In genomic region chr5:141635646-141636045, GRCh38 we compare ENCODE assay signal across 8 cellular contexts. TPM values are rescaled to one million over a fixed set of nuclear protein-coding genes. Genes with fewer than 3 reads are reported as not detected.
A peak's percentile ranks its signal among the peaks of the same experiment; 100 is the strongest.
DNase-seq lines count a peak whose midpoint lies in the region; ATAC-seq, FAIRE-seq and TF ChIP-seq lines count a peak whose summit lies in the region.

No MANE protein-coding gene starts in this region.

- FAIRE-seq in K562 (lab: Jason Lieb, UNC): no peak

- TF ChIP-seq CTCF in left ventricle myocardium inferior (IDR thresholded peaks at IDR 0.05; ENCODE audit: borderline replicate concordance): no peak
- TF ChIP-seq CTCF in K562 (IDR thresholded peaks at IDR 0.05 in 2 of 3, conservative IDR thresholded peaks at IDR 0.05 in 1 of 3; ENCODE audit: insufficient read depth in 2 of 3, low read depth in 1 of 3, low read length in 3 of 3): no peak
- TF ChIP-seq CTCF in mesothelial cell of epicardium (IDR thresholded peaks at IDR 0.05; ENCODE audit: unreplicated experiment): no peak
- TF ChIP-seq CTCF in vagina (IDR thresholded peaks at IDR 0.05): no peak

- 6% methylated on average over 7 of the region's 7 CpGs for WGBS in K562 (ENCODE audit: insufficient coverage, low coverage, missing lambda C conversion rate)

- H3K9me1 ChIP-seq in K562 (ENCODE audit: control insufficient read depth, insufficient read depth, low read length): peaks cover 5% of the 10 kb centered on the region

- H3K9me3 Mint-ChIP-seq in mesothelial cell of epicardium: no peaks in the 10 kb centered on the region

- peak overlapping the region; percentile 89 for H3K4me3 Mint-ChIP-seq in mesothelial cell of epicardium

- H3K36me3 ChIP-seq in left ventricle myocardium inferior: no peaks in the 10 kb centered on the region
- H3K36me3 ChIP-seq in K562 (ENCODE audit: control insufficient read depth, insufficient read depth, low read length): peaks cover 66% of the 10 kb centered on the region
- H3K36me3 ChIP-seq in vagina: no peaks in the 10 kb centered on the region

- DNase-seq in left ventricle myocardium inferior (no peak), cardiac septum (ENCODE audit: low spot score) (no peak), K562 (ENCODE audit: extremely low read depth in 1 of 4, low spot score in 3 of 4) (no peak), mesothelial cell of epicardium (ENCODE audit: low spot score in 2 of 2, unreplicated experiment in 2 of 2) (no peak), vagina (ENCODE audit: extremely low spot score in 2 of 2) (peak in 1 of 2 donors; percentile 60), HuH-7.5 (ENCODE audit: low spot score) (no peak), Ammon's horn (ENCODE audit: low spot score) (no peak)

- H3K4me3 ChIP-seq in left ventricle myocardium inferior (peak overlapping the region; percentile 90), K562 (peak overlapping the region; percentile 91), vagina (peak overlapping the region; percentile 85 to 90)

- no peak for TF ChIP-seq POLR2A in K562 (conservative IDR thresholded peaks at IDR 0.05)
- no peak for TF ChIP-seq POLR2A in vagina (IDR thresholded peaks at IDR 0.05)

- H3K79me2 ChIP-seq in K562 (ENCODE audit: control insufficient read depth, insufficient read depth, low read length): peaks cover 79% of the 10 kb centered on the region

- no peak for TF ChIP-seq RAD21 in K562 (CRISPR knock-in tag; conservative IDR thresholded peaks at IDR 0.05 in 1 of 2, IDR thresholded peaks at IDR 0.05 in 1 of 2)

- no peak for TF ChIP-seq EP300 in K562 (IDR thresholded peaks at IDR 0.05; ENCODE audit: low read length)

- no TSS peak for BruUV-seq in K562 (replicated peaks; lab: Mats Ljungman, UMichigan)

- H3K27ac Mint-ChIP-seq in mesothelial cell of epicardium: peak overlapping the region; percentile 84

- no peak for ATAC-seq in K562
- no peak for ATAC-seq in HG02884 (IDR thresholded peaks at IDR 0.05; ENCODE audit: unreplicated experiment)

- POLR2A ChIA-PET in K562 (lab: Yijun Ruan, JAX): interaction anchor here (0.7 to 2.2 kb wide), 4 partner anchors 10 to 128 kb away, joined by 3 to 12 read pairs (median 3); no protein-coding TSS in a partner anchor

- H3K9ac ChIP-seq in K562 (ENCODE audit: insufficient read depth in 1 of 2, low read depth in 2 of 2, low read length in 2 of 2): peak overlapping the region; percentile 88 to 95; a peak in 3 of 4 replicates

- no peaks in the 10 kb centered on the region for H3K27me3 ChIP-seq in left ventricle myocardium inferior (ENCODE audit: low read depth)
- no peaks in the 10 kb centered on the region for H3K27me3 ChIP-seq in K562 (ENCODE audit: control insufficient read depth in 2 of 2, insufficient read depth in 2 of 2, low read length in 2 of 2)
- no peaks in the 10 kb centered on the region for H3K27me3 ChIP-seq in vagina

- H3K4me1 Mint-ChIP-seq in mesothelial cell of epicardium: peaks cover 20% of the 10 kb centered on the region

- H3K27ac ChIP-seq in left ventricle myocardium inferior (replicated peaks) (no peak overlapping the region), K562 (ENCODE audit: extremely low read depth, low read depth, low read length) (peak overlapping the region; percentile 84), vagina (no peak overlapping the region)

- CTCF ChIA-PET in K562 (lab: Yijun Ruan, JAX; ENCODE audit: low intra/inter-chr PET ratio): no interaction called here

- in situ Hi-C loops in K562 (cut with MboI): loop anchor here (5.0 kb wide), 1 partner anchor 43 kb away; no protein-coding TSS in a partner anchor

- H2AFZ ChIP-seq in K562 (ENCODE audit: low read depth, low read length): no peak overlapping the region

- peaks cover 47% of the 10 kb centered on the region for H3K4me1 ChIP-seq in left ventricle myocardium inferior
- H3K4me1 ChIP-seq in K562 (replicated peaks in 1 of 2; ENCODE audit: control insufficient read depth in 2 of 2, insufficient read depth in 2 of 2, low read length in 2 of 2): peaks cover 42 to 44% of the 10 kb centered on the region in 2 experiments
- peaks cover 34% of the 10 kb centered on the region for H3K4me1 ChIP-seq in vagina

- H3K4me2 ChIP-seq in K562 (ENCODE audit: insufficient read depth, low read length): peak overlapping the region; percentile 100

- intact Hi-C loops in left ventricle myocardium inferior (cut with micrococcal nuclease): no loop called here
- intact Hi-C loops in cardiac septum (cut with DNase I): no loop called here
- intact Hi-C loops in K562 (cut with micrococcal nuclease): loop anchor here (2.0 to 5.0 kb wide), 2 partner anchors 17 to 43 kb away; partner anchors contain the start of gene DIAPH1
- intact Hi-C loops in vagina (cut with DNase I): no loop called here

- peaks cover 13% of the 10 kb centered on the region for H3K36me3 Mint-ChIP-seq in mesothelial cell of epicardium

- H4K20me1 ChIP-seq in K562 (replicated peaks; ENCODE audit: control insufficient read depth, insufficient read depth, low read length): peaks cover 8% of the 10 kb centered on the region; the same call in 1 of the 2 replicates

- H3K9me3 ChIP-seq in left ventricle myocardium inferior (replicated peaks) (no peaks in the 10 kb centered on the region), K562 (replicated peaks; ENCODE audit: control insufficient read depth, insufficient read depth, low read depth, low read length) (no peaks in the 10 kb centered on the region), vagina (no peaks in the 10 kb centered on the region)

- H3K27me3 Mint-ChIP-seq in mesothelial cell of epicardium (ENCODE audit: low read depth): peaks cover 8% of the 10 kb centered on the region

RNA-seq across cellular contexts. Expression of gene HDAC3, which starts 1.0 kb away (rescaled TPM):
- total RNA-seq in left ventricle myocardium inferior: 27.4 TPM
- total RNA-seq in cardiac septum: 34.1 TPM
- total RNA-seq in K562 (2011; cell fraction: chromatin; rRNA removed; ENCODE audit: low replicate concordance): 380 and 433 TPM in 2 replicates
- total RNA-seq in K562 (2011; cell fraction: nucleolus; rRNA removed): 249 and 274 TPM in 2 replicates
- 332 and 388 TPM in 2 replicates for total RNA-seq in K562 (2011; cell fraction: nucleoplasm; rRNA removed)
- 111 and 160 TPM in 2 replicates for total RNA-seq in K562 (2014; rRNA removed)
- 118 and 129 TPM in 2 replicates for total RNA-seq in K562 (2014; rRNA removed; fragmentation: Illumina TruSeq; extraction: Trizol)
- 116 and 130 TPM in 2 replicates for total RNA-seq in K562 (2015; rRNA removed; fragmentation: Illumina TruSeq; extraction: Trizol)
- 114 and 119 TPM in 2 replicates for total RNA-seq in K562 (2021)
- 190 and 191 TPM in 2 replicates for polyA plus RNA-seq in K562 (2011; rRNA removed)
- 207 and 230 TPM in 2 replicates for polyA plus RNA-seq in K562 (2011; cell fraction: cytosol; rRNA removed)
- 365 and 426 TPM in 2 replicates for polyA plus RNA-seq in K562 (2011; cell fraction: nucleus; rRNA removed)
- polyA plus RNA-seq in K562 (2012): 77.6 and 93.4 TPM in 2 replicates
- polyA plus RNA-seq in K562 (2014; fragmentation: Illumina TruSeq; extraction: Trizol): 144 and 153 TPM in 2 replicates
- polyA plus RNA-seq in K562 (2014; fragmentation: Nextera tagmentation; extraction: Ambion mirVana): 100 to 1,000 TPM in 1 of 2 experiments, 10 to 100 TPM in 1; 89.7 to 107 TPM
- polyA plus RNA-seq in K562 (2014; rRNA removed): 120 and 137 TPM in 2 replicates
- 136 and 147 TPM in 2 replicates for polyA minus RNA-seq in K562 (2011; rRNA and poly(A)+ RNA removed)
- polyA minus RNA-seq in K562 (2011; cell fraction: cytosol; rRNA and poly(A)+ RNA removed): 73.0 and 87.2 TPM in 2 replicates
- polyA minus RNA-seq in K562 (2011; cell fraction: nucleus; rRNA and poly(A)+ RNA removed): 80.6 and 114 TPM in 2 replicates
- total RNA-seq in mesothelial cell of epicardium: 96.0 to 108 TPM (median 102 TPM) in 3 replicates
- total RNA-seq in vagina: 44.7 TPM

RNA-seq across cellular contexts. Expression of gene RELL2, which starts 1.2 kb away (rescaled TPM):
- total RNA-seq in left ventricle myocardium inferior (1.0 TPM), cardiac septum (0.70 TPM), K562 (2014; rRNA removed) (30.7 and 35.5 TPM in 2 replicates), K562 (2014; rRNA removed; fragmentation: Illumina TruSeq; extraction: Trizol) (5.0 and 7.0 TPM in 2 replicates), K562 (2015; rRNA removed; fragmentation: Illumina TruSeq; extraction: Trizol) (14.1 and 14.3 TPM in 2 replicates), K562 (2021) (22.9 and 23.3 TPM in 2 replicates), mesothelial cell of epicardium (3.9 to 4.6 TPM (median 4.6 TPM) in 3 replicates), vagina (5.6 TPM)
- total RNA-seq in K562 (2011; cell fraction: chromatin; rRNA removed; ENCODE audit: low replicate concordance): 14.3 and 44.8 TPM in 2 replicates
- total RNA-seq in K562 (2011; cell fraction: nucleolus; rRNA removed): 46.6 and 54.9 TPM in 2 replicates
- 22.9 and 26.5 TPM in 2 replicates for total RNA-seq in K562 (2011; cell fraction: nucleoplasm; rRNA removed)
- polyA plus RNA-seq in K562 (2011; rRNA removed) (17.4 and 17.9 TPM in 2 replicates), K562 (2014; fragmentation: Illumina TruSeq; extraction: Trizol) (13.3 and 19.8 TPM in 2 replicates), K562 (2014; fragmentation: Nextera tagmentation; extraction: Ambion mirVana) (under 1 TPM; 0.06 to 0.76 TPM), K562 (2014; rRNA removed) (33.8 and 36.0 TPM in 2 replicates)
- 15.7 and 32.1 TPM in 2 replicates for polyA plus RNA-seq in K562 (2011; cell fraction: cytosol; rRNA removed)
- polyA plus RNA-seq in K562 (2011; cell fraction: nucleus; rRNA removed): 65.3 and 140 TPM in 2 replicates
- polyA plus RNA-seq in K562 (2012): 4.8 and 10.5 TPM in 2 replicates
- 6.0 and 11.9 TPM in 2 replicates for polyA minus RNA-seq in K562 (2011; rRNA and poly(A)+ RNA removed)
- 7.4 and 8.4 TPM in 2 replicates for polyA minus RNA-seq in K562 (2011; cell fraction: cytosol; rRNA and poly(A)+ RNA removed)
- 18.0 and 23.8 TPM in 2 replicates for polyA minus RNA-seq in K562 (2011; cell fraction: nucleus; rRNA and poly(A)+ RNA removed)

RNA-seq across cellular contexts. Expression of gene FCHSD1, which starts 15.6 kb away (rescaled TPM):
- total RNA-seq in left ventricle myocardium inferior (4.7 TPM), cardiac septum (4.1 TPM), K562 (2014; rRNA removed) (19.2 and 20.6 TPM in 2 replicates), K562 (2014; rRNA removed; fragmentation: Illumina TruSeq; extraction: Trizol) (7.0 and 7.9 TPM in 2 replicates), K562 (2015; rRNA removed; fragmentation: Illumina TruSeq; extraction: Trizol) (12.9 and 13.7 TPM in 2 replicates), K562 (2021) (19.2 and 26.5 TPM in 2 replicates), mesothelial cell of epicardium (48.6 to 52.0 TPM (median 51.5 TPM) in 3 replicates), vagina (42.2 TPM)
- 160 and 307 TPM in 2 replicates for total RNA-seq in K562 (2011; cell fraction: chromatin; rRNA removed; ENCODE audit: low replicate concordance)
- total RNA-seq in K562 (2011; cell fraction: nucleolus; rRNA removed): 128 and 139 TPM in 2 replicates
- total RNA-seq in K562 (2011; cell fraction: nucleoplasm; rRNA removed): 143 and 150 TPM in 2 replicates
- polyA plus RNA-seq in K562 (2011; rRNA removed) (24.8 and 36.2 TPM in 2 replicates), K562 (2014; fragmentation: Illumina TruSeq; extraction: Trizol) (13.6 and 20.6 TPM in 2 replicates), K562 (2014; fragmentation: Nextera tagmentation; extraction: Ambion mirVana) (under 1 TPM; 0.35 to 0.84 TPM), K562 (2014; rRNA removed) (28.6 and 37.5 TPM in 2 replicates)
- 11.3 and 18.8 TPM in 2 replicates for polyA plus RNA-seq in K562 (2011; cell fraction: cytosol; rRNA removed)
- polyA plus RNA-seq in K562 (2011; cell fraction: nucleus; rRNA removed): 300 and 346 TPM in 2 replicates
- 16.4 and 35.9 TPM in 2 replicates for polyA plus RNA-seq in K562 (2012)
- 7.8 and 12.4 TPM in 2 replicates for polyA minus RNA-seq in K562 (2011; rRNA and poly(A)+ RNA removed)
- polyA minus RNA-seq in K562 (2011; cell fraction: cytosol; rRNA and poly(A)+ RNA removed): 12.8 and 13.1 TPM in 2 replicates
- polyA minus RNA-seq in K562 (2011; cell fraction: nucleus; rRNA and poly(A)+ RNA removed): 43.8 and 62.2 TPM in 2 replicates

RNA-seq across cellular contexts. Expression of gene DIAPH1, which starts 16.8 kb away (rescaled TPM):
- total RNA-seq in left ventricle myocardium inferior (53.1 TPM), cardiac septum (77.7 TPM), K562 (2014; rRNA removed) (90.1 and 91.4 TPM in 2 replicates), K562 (2014; rRNA removed; fragmentation: Illumina TruSeq; extraction: Trizol) (73.7 and 84.9 TPM in 2 replicates), K562 (2015; rRNA removed; fragmentation: Illumina TruSeq; extraction: Trizol) (60.8 and 68.0 TPM in 2 replicates), K562 (2021) (268 and 328 TPM in 2 replicates), mesothelial cell of epicardium (43.0 to 43.9 TPM (median 43.6 TPM) in 3 replicates), vagina (64.1 TPM)
- 295 and 514 TPM in 2 replicates for total RNA-seq in K562 (2011; cell fraction: chromatin; rRNA removed; ENCODE audit: low replicate concordance)
- 151 and 162 TPM in 2 replicates for total RNA-seq in K562 (2011; cell fraction: nucleolus; rRNA removed)
- 271 and 317 TPM in 2 replicates for total RNA-seq in K562 (2011; cell fraction: nucleoplasm; rRNA removed)
- polyA plus RNA-seq in K562 (2011; rRNA removed) (146 and 159 TPM in 2 replicates), K562 (2014; fragmentation: Illumina TruSeq; extraction: Trizol) (261 and 291 TPM in 2 replicates), K562 (2014; fragmentation: Nextera tagmentation; extraction: Ambion mirVana) (10 to 100 TPM; 75.8 to 97.8 TPM), K562 (2014; rRNA removed) (131 and 168 TPM in 2 replicates)
- 137 TPM in 2 replicates for polyA plus RNA-seq in K562 (2011; cell fraction: cytosol; rRNA removed)
- 325 and 501 TPM in 2 replicates for polyA plus RNA-seq in K562 (2011; cell fraction: nucleus; rRNA removed)
- polyA plus RNA-seq in K562 (2012): 172 and 199 TPM in 2 replicates
- polyA minus RNA-seq in K562 (2011; rRNA and poly(A)+ RNA removed): 279 and 286 TPM in 2 replicates
- polyA minus RNA-seq in K562 (2011; cell fraction: cytosol; rRNA and poly(A)+ RNA removed): 184 and 249 TPM in 2 replicates
- 108 and 288 TPM in 2 replicates for polyA minus RNA-seq in K562 (2011; cell fraction: nucleus; rRNA and poly(A)+ RNA removed)

RNA-seq across cellular contexts. Expression of gene ARAP3, which starts 46.4 kb away (rescaled TPM):
- total RNA-seq in left ventricle myocardium inferior (15.2 TPM), cardiac septum (22.9 TPM), K562 (2014; rRNA removed) (6.4 and 8.6 TPM in 2 replicates), K562 (2014; rRNA removed; fragmentation: Illumina TruSeq; extraction: Trizol) (5.1 and 5.2 TPM in 2 replicates), K562 (2015; rRNA removed; fragmentation: Illumina TruSeq; extraction: Trizol) (7.1 and 7.5 TPM in 2 replicates), K562 (2021) (23.3 and 25.7 TPM in 2 replicates), mesothelial cell of epicardium (50.9 to 53.8 TPM (median 51.8 TPM) in 3 replicates), vagina (13.3 TPM)
- 9.6 and 29.6 TPM in 2 replicates for total RNA-seq in K562 (2011; cell fraction: chromatin; rRNA removed; ENCODE audit: low replicate concordance)
- total RNA-seq in K562 (2011; cell fraction: nucleolus; rRNA removed): 10.7 and 13.7 TPM in 2 replicates
- total RNA-seq in K562 (2011; cell fraction: nucleoplasm; rRNA removed): 8.9 and 9.9 TPM in 2 replicates
- polyA plus RNA-seq in K562 (2011; rRNA removed) (6.1 and 7.0 TPM in 2 replicates), K562 (2014; fragmentation: Illumina TruSeq; extraction: Trizol) (16.6 and 16.8 TPM in 2 replicates), K562 (2014; fragmentation: Nextera tagmentation; extraction: Ambion mirVana) (1 to 10 TPM in 1 of 2 experiments, under 1 TPM in 1; 0.83 to 1.4 TPM), K562 (2014; rRNA removed) (14.8 and 16.7 TPM in 2 replicates)
- 5.5 and 7.0 TPM in 2 replicates for polyA plus RNA-seq in K562 (2011; cell fraction: cytosol; rRNA removed)
- polyA plus RNA-seq in K562 (2011; cell fraction: nucleus; rRNA removed): 37.6 and 59.0 TPM in 2 replicates
- polyA plus RNA-seq in K562 (2012): 13.9 and 21.4 TPM in 2 replicates
- 4.6 and 5.1 TPM in 2 replicates for polyA minus RNA-seq in K562 (2011; rRNA and poly(A)+ RNA removed)
- polyA minus RNA-seq in K562 (2011; cell fraction: cytosol; rRNA and poly(A)+ RNA removed): 7.0 and 8.1 TPM in 2 replicates
- 9.8 and 11.7 TPM in 2 replicates for polyA minus RNA-seq in K562 (2011; cell fraction: nucleus; rRNA and poly(A)+ RNA removed)
